Comparison of ENCODE assay signal across 27 cellular contexts in the genomic region with DNA sequence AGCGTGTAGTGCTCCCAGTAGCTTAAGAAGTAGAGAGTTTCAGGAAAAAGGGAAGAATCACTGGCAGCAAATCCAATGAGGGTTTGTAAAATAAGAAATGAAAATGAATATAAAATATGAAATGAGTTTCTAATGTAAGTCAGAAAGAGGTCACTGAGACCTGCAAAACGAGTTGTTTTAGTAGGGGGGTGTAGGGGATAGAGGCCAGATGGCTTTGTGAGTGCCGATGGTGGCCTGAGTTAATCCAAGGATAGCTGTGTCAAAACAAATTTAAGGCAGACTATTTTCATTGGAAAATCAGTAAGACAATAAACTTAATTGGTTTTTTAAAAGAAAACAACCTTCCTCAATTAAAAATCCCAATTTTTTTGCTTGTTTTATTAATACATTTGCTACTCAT. TPM values are rescaled to one million over a fixed set of nuclear protein-coding genes. Genes with fewer than 3 reads are reported as not detected.
DNase-seq lines count a peak whose midpoint lies in the region; ATAC-seq and TF ChIP-seq lines count a peak whose summit lies in the region.
"Had no signal": no experiment of that assay in that cellular context is flagged by ENCODE, and none has a peak within 500 bp of the region (broad histone marks: within the 10 kb centered on the region; RNA-seq: fewer than 3 reads in every experiment).

No MANE protein-coding gene starts in this region.

- POLR2A ChIA-PET in CD8-positive, alpha-beta T cell (lab: Charles Lee), result no interaction called here

- no peaks in the 10 kb centered on the region for H3K36me3 Mint-ChIP-seq in CD8-positive, alpha-beta T cell
- H3K36me3 Mint-ChIP-seq: CD8-positive, alpha-beta memory T cell; IgD-negative memory B cell had no signal

- no peak overlapping the region for H3K27ac Mint-ChIP-seq in CD8-positive, alpha-beta T cell
- H3K27ac Mint-ChIP-seq: B cell; CD8-positive, alpha-beta memory T cell; IgD-negative memory B cell had no signal

- H3K27me3 Mint-ChIP-seq in CD8-positive, alpha-beta T cell (ENCODE audit: low read depth), result peaks cover 11% of the 10 kb centered on the region

- H3K4me3 ChIP-seq in left ventricle myocardium inferior (peak overlapping the region; percentile 62), osteoblast (ENCODE audit: insufficient read depth, low read length) (no peak overlapping the region)
- H3K4me3 ChIP-seq in CD8-positive, alpha-beta T cell (ENCODE audit: low read depth, low read length), result no peak overlapping the region
- H3K4me3 ChIP-seq: GM12878 had no signal

- intact Hi-C loops in Right ventricle myocardium superior (cut with DNase I), result no loop called here
- intact Hi-C loops in cardiac septum (cut with DNase I), result no loop called here
- intact Hi-C loops in left ventricle myocardium inferior (cut with micrococcal nuclease), result no loop called here
- intact Hi-C loops in CD8-positive, alpha-beta T cell (cut with DNase I, micrococcal nuclease), result no loop called here

- no peak for DNase-seq in Right ventricle myocardium superior
- DNase-seq in cardiac septum (ENCODE audit: low spot score), result no peak
- DNase-seq in left ventricle myocardium inferior, result no peak
- DNase-seq in osteoblast (ENCODE audit: insufficient read length, low spot score, missing footprints), result peak; percentile 29
- no peak for DNase-seq in stimulated activated CD4-positive, alpha-beta T cell treated with anti-CD3 and anti-CD28 coated beads, Interleukin-4, amount 100 ng/mL, for 1 hour
- DNase-seq in CD8-positive, alpha-beta T cell, result no peak
- no peak for DNase-seq in GM20000 (ENCODE audit: low spot score)
- DNase-seq: CD8-positive, alpha-beta memory T cell; DMS79; EL; GDM1; NCI-H1048; NCI-H1694; NCI-H2227 treated with DMSO at 0.1 percent for 48 hours; NCI-H510A treated with DMSO at 0.1 percent for 48 hours; NK-92 treated with Interleukin-12 subunit alpha and Interleukin-12 subunit beta, amount 100 ng/mL, for 24 hours; PC-3 had no signal

- H3K27ac ChIP-seq in left ventricle myocardium inferior (replicated peaks) (peak overlapping the region; percentile 82), osteoblast (ENCODE audit: low read depth, low read length) (no peak overlapping the region)
- no peak overlapping the region for H3K27ac ChIP-seq in CD8-positive, alpha-beta T cell (ENCODE audit: low read depth, low read length)
- H3K27ac ChIP-seq: 22Rv1, C4-2B, HL-60 had no signal

- no peaks in the 10 kb centered on the region for H3K79me2 ChIP-seq in osteoblast (ENCODE audit: insufficient read depth, low read length)

- no peaks in the 10 kb centered on the region for H3K4me1 Mint-ChIP-seq in CD8-positive, alpha-beta T cell (ENCODE audit: low read depth)
- H3K4me1 Mint-ChIP-seq: B cell; CD8-positive, alpha-beta memory T cell; IgD-negative memory B cell had no signal

- H3K9me3 Mint-ChIP-seq in CD8-positive, alpha-beta T cell, result no peaks in the 10 kb centered on the region
- H3K9me3 Mint-ChIP-seq: CD8-positive, alpha-beta memory T cell had no signal

- no peak overlapping the region for H3K4me2 ChIP-seq in osteoblast (ENCODE audit: insufficient read depth, low read length)

- no peak for TF ChIP-seq CTCF in left ventricle myocardium inferior (IDR thresholded peaks at IDR 0.05; ENCODE audit: borderline replicate concordance)
- no peak for TF ChIP-seq CTCF in osteoblast (IDR thresholded peaks at IDR 0.05; ENCODE audit: extremely low read depth, low read depth, low read length)
- no peak for TF ChIP-seq CTCF in CD8-positive, alpha-beta T cell (IDR thresholded peaks at IDR 0.05)
- no peak for TF ChIP-seq CTCF in GM20000 (IDR thresholded peaks at IDR 0.05; ENCODE audit: extremely low read depth, missing control alignments)

- no peak overlapping the region for H2AFZ ChIP-seq in osteoblast (ENCODE audit: low read length)

- CTCF ChIA-PET in CD8-positive, alpha-beta T cell (lab: Charles Lee), result no interaction called here

- H3K4me3 Mint-ChIP-seq in CD8-positive, alpha-beta T cell, result no peak overlapping the region
- H3K4me3 Mint-ChIP-seq: B cell; CD8-positive, alpha-beta memory T cell; IgD-negative memory B cell had no signal

- H3K27me3 ChIP-seq in left ventricle myocardium inferior (ENCODE audit: low read depth) (no peaks in the 10 kb centered on the region), osteoblast (ENCODE audit: insufficient read depth, low read length) (no peaks in the 10 kb centered on the region)
- H3K27me3 ChIP-seq in CD8-positive, alpha-beta T cell (ENCODE audit: insufficient read depth, low read length), result no peaks in the 10 kb centered on the region

- H3K36me3 ChIP-seq in left ventricle myocardium inferior (no peaks in the 10 kb centered on the region), osteoblast (ENCODE audit: insufficient read depth, low read length) (no peaks in the 10 kb centered on the region)
- no peaks in the 10 kb centered on the region for H3K36me3 ChIP-seq in CD8-positive, alpha-beta T cell (ENCODE audit: insufficient read depth, low read length)

- no peaks in the 10 kb centered on the region for H3K9me3 ChIP-seq in left ventricle myocardium inferior (replicated peaks)
- no peaks in the 10 kb centered on the region for H3K9me3 ChIP-seq in osteoblast (ENCODE audit: low read depth, low read length)
- no peaks in the 10 kb centered on the region for H3K9me3 ChIP-seq in CD8-positive, alpha-beta T cell (ENCODE audit: low read length)

- no peaks in the 10 kb centered on the region for H4K20me1 ChIP-seq in osteoblast (ENCODE audit: insufficient read depth, low read length)

- H3K4me1 ChIP-seq in left ventricle myocardium inferior (peaks cover 14% of the 10 kb centered on the region), osteoblast (ENCODE audit: insufficient read depth, low read length) (no peaks in the 10 kb centered on the region)
- no peaks in the 10 kb centered on the region for H3K4me1 ChIP-seq in CD8-positive, alpha-beta T cell (ENCODE audit: insufficient read depth, low read length)

- ATAC-seq in Right ventricle myocardium superior (ENCODE audit: poor library complexity), result peak; percentile 46
- ATAC-seq in CD8-positive, alpha-beta T cell, result no peak
- ATAC-seq: GM12878, HCT116, PC-3 had no signal

RNA-seq across cellular contexts. Expression of gene ASB15, which starts 0.7 kb away (rescaled TPM):
- total RNA-seq in Right ventricle myocardium superior (78.6 TPM), cardiac septum (20.0 TPM), left ventricle myocardium inferior (76.8 TPM), osteoblast (not detected in 2 replicates)
- not detected for total RNA-seq in CD8-positive, alpha-beta T cell
- total RNA-seq: B cell; CD8-positive, alpha-beta memory T cell; GM12878; H4; PC-3; SK-MEL-5 had no signal

RNA-seq across cellular contexts. Expression of gene NDUFA5, which starts 43.3 kb away (rescaled TPM):
- total RNA-seq in Right ventricle myocardium superior (322 TPM), cardiac septum (210 TPM), left ventricle myocardium inferior (378 TPM), osteoblast (25.7 and 30.6 TPM in 2 replicates)
- total RNA-seq in CD8-positive, alpha-beta T cell, result 10 to 100 TPM; 62.4 to 70.6 TPM

RNA-seq across cellular contexts. Expression of gene LMOD2, which starts 54.8 kb away (rescaled TPM):
- total RNA-seq in Right ventricle myocardium superior (511 TPM), cardiac septum (1,161 TPM), left ventricle myocardium inferior (888 TPM), osteoblast (not detected in 2 replicates)
- not detected for total RNA-seq in CD8-positive, alpha-beta T cell
- total RNA-seq: B cell; CD8-positive, alpha-beta memory T cell; GM12878; H4; PC-3; RPMI7951; SK-MEL-5 had no signal

Comparison
In these comparisons a context has a peak if more than half of its experiments do, and no peak if none do; other contexts are left out.
1. RNA of gene ASB15, which starts 0.7 kb away (total RNA-seq): 78.6 TPM in Right ventricle myocardium superior (single experiment), 76.8 TPM in left ventricle myocardium inferior (single experiment) and 20.0 TPM in cardiac septum (single experiment); not detected in osteoblast and not detected in CD8-positive, alpha-beta T cell; every median in the first group is over 10 times any median in the second.
2. RNA of gene LMOD2, which starts 54.8 kb away (total RNA-seq): 1,161 TPM in cardiac septum (single experiment), 888 TPM in left ventricle myocardium inferior (single experiment) and 511 TPM in Right ventricle myocardium superior (single experiment); not detected in osteoblast and not detected in CD8-positive, alpha-beta T cell; every median in the first group is over 100 times any median in the second.